ENCODE assay signal across 18 cellular contexts in genomic region chr2:31012384-31012783, GRCh38.
"Had no signal": no experiment of that assay in that cellular context is flagged by ENCODE, and none has a peak within 500 bp of the region (broad histone marks: within the 10 kb centered on the region; RNA-seq: fewer than 3 reads in every experiment).

No MANE protein-coding gene starts in this region.

- ATAC-seq: activated CD4-positive, alpha-beta T cell treated with anti-CD3 and anti-CD28 coated beads for 36 hours; activated CD8-positive, alpha-beta T cell treated with anti-CD3 and anti-CD28 coated beads for 36 hours; activated T-cell treated with anti-CD3 and anti-CD28 coated beads, Interleukin-2, amount 50 U/mL, for 4 hours; left lobe of liver; natural killer cell; stimulated activated naive CD8-positive, alpha-beta T cell treated with anti-CD3 and anti-CD28 coated beads, Interleukin-15, Interleukin-2, amounts not matched to agents 100 U/mL and 50 U/mL, for 24 hours had no signal

- H3K9me3 ChIP-seq: right atrium auricular region, transverse colon, vagina had no signal

- H3K36me3 Mint-ChIP-seq: natural killer cell had no signal

- H3K4me1 Mint-ChIP-seq: activated CD4-positive, alpha-beta T cell treated with anti-CD3 and anti-CD28 coated beads for 36 hours; natural killer cell had no signal

- H3K27me3 ChIP-seq: right atrium auricular region, vagina had no signal

- H3K4me3 Mint-ChIP-seq: activated CD4-positive, alpha-beta T cell treated with anti-CD3 and anti-CD28 coated beads for 36 hours; activated CD8-positive, alpha-beta T cell treated with anti-CD3 and anti-CD28 coated beads for 36 hours; activated T-cell treated with anti-CD3 and anti-CD28 coated beads, Interleukin-2, amount 50 U/mL, for 4 hours; natural killer cell had no signal

- FAIRE-seq: astrocyte, islet of Langerhans, small intestine had no signal

- H3K27ac ChIP-seq: right atrium auricular region, transverse colon, vagina, WERI-Rb-1 had no signal

- H3K4me1 ChIP-seq: right atrium auricular region, transverse colon, vagina had no signal

- H3K27ac Mint-ChIP-seq: activated CD4-positive, alpha-beta T cell treated with anti-CD3 and anti-CD28 coated beads for 36 hours; activated CD8-positive, alpha-beta T cell treated with anti-CD3 and anti-CD28 coated beads for 36 hours; natural killer cell had no signal

- H3K36me3 ChIP-seq: right atrium auricular region, transverse colon, vagina, WERI-Rb-1 had no signal

- H3K9me3 Mint-ChIP-seq: activated CD8-positive, alpha-beta T cell treated with anti-CD3 and anti-CD28 coated beads for 36 hours; activated T-cell treated with anti-CD3 and anti-CD28 coated beads, Interleukin-2, amount 50 U/mL, for 4 hours; natural killer cell had no signal

- H3K4me3 ChIP-seq: right atrium auricular region, transverse colon, vagina had no signal

- DNase-seq: activated CD4-positive, alpha-beta T cell treated with anti-CD3 and anti-CD28 coated beads for 36 hours; activated CD8-positive, alpha-beta T cell treated with anti-CD3 and anti-CD28 coated beads for 36 hours; activated effector memory CD4-positive, alpha-beta T cell treated with Interleukin-2 at 50 U/mL for 16 hours; activated naive CD4-positive, alpha-beta T cell treated with anti-CD3 and anti-CD28 coated beads, Interleukin-2, amount 50 U/mL, for 16 hours; activated T-cell treated with anti-CD3 and anti-CD28 coated beads, Interleukin-2, amount 50 U/mL, for 4 hours; erythroblast; natural killer cell; nucleus accumbens; posterior cingulate gyrus; small intestine; stimulated activated naive CD8-positive, alpha-beta T cell treated with anti-CD3 and anti-CD28 coated beads, Interleukin-15, Interleukin-2, amounts not matched to agents 100 U/mL and 50 U/mL, for 24 hours; transverse colon; WERI-Rb-1 had no signal
